In the genomic region with DNA sequence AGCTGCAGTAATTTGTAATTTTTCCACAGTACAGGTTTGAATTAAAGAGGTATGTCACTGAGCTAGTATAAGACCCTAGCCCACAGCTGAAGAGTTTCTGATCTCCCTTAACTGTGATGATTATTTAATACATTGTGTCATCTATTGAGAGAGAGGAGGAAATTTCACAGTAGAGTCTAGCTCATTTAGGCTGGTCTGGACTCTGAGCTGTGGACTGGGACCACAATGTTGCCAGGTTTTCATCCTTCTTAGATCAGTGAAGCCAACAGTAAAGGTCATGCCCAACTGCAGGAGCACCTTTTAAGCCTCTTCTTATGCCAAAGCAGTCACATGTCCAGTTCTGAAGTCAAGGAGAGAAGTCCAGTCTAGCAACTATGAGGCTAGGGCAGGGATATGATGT, we compare ENCODE assay signal across 17 cellular contexts. TPM values are rescaled to one million over a fixed set of nuclear protein-coding genes. Genes with fewer than 3 reads are reported as not detected.
DNase-seq lines count a peak whose midpoint lies in the region; TF ChIP-seq lines count a peak whose summit lies in the region.
"Had no signal": no experiment of that assay in that cellular context is flagged by ENCODE, and none has a peak within 500 bp of the region (broad histone marks: within the 10 kb centered on the region; RNA-seq: fewer than 3 reads in every experiment).

No MANE protein-coding gene starts in this region.

- H2AFZ ChIP-seq in ACC112 (ENCODE audit: low read length, unreplicated experiment) = no peak overlapping the region
- no peak overlapping the region for H2AFZ ChIP-seq in PC-9
- H2AFZ ChIP-seq in trophoblast cell (ENCODE audit: insufficient read depth, low read length, poor library complexity) = no peak overlapping the region

- no peaks in the 10 kb centered on the region for H3K79me1 ChIP-seq in trophoblast cell (ENCODE audit: low read length)

- TF ChIP-seq CTCF in PC-9 (conservative IDR thresholded peaks at IDR 0.05) (no peak), esophagus muscularis mucosa (IDR thresholded peaks at IDR 0.05) (no peak), foreskin fibroblast (IDR thresholded peaks at IDR 0.05; ENCODE audit: low read depth, low read length) (no peak), tibial nerve (IDR thresholded peaks at IDR 0.05) (no peak)

- H3K4me3 ChIP-seq in ACC112 (ENCODE audit: low read depth, low read length) (no peak overlapping the region), PC-9 (no peak overlapping the region), esophagus muscularis mucosa (no peak overlapping the region), trophoblast cell (ENCODE audit: low read depth, low read length) (no peak overlapping the region), foreskin fibroblast (ENCODE audit: low read depth in 1 of 2, low read length in 2 of 2) (no peak overlapping the region), tibial nerve (no peak overlapping the region)

- BruUV-seq in PC-9 (replicated peaks; lab: Mats Ljungman, UMichigan) = no TSS peak

- H3K27ac ChIP-seq in ACC112 (ENCODE audit: low read depth, low read length) (peak overlapping the region; percentile 94), PC-9 (peak overlapping the region; percentile 88; the same call in 1 of the 2 replicates), esophagus muscularis mucosa (replicated peaks in 1 of 4) (peak overlapping the region in 3 of 4 donors; percentile 1 to 43 (median 6)), trophoblast cell (ENCODE audit: low read depth, low read length) (no peak overlapping the region), tibial nerve (no peak overlapping the region)

- peak overlapping the region; percentile 29 for H3K4ac ChIP-seq in trophoblast cell (ENCODE audit: low read depth, low read length)

- no peak overlapping the region for H3K18ac ChIP-seq in trophoblast cell (ENCODE audit: low read length)

- intact Hi-C loops in PC-9 (cut with micrococcal nuclease; ENCODE audit: unreplicated experiment) = loop anchor here (2.0 kb wide), 1 partner anchor 14 kb away; no protein-coding TSS in a partner anchor
- intact Hi-C loops in esophagus muscularis mucosa (cut with DNase I) = no loop called here

- H3K79me2 ChIP-seq in ACC112 (ENCODE audit: control insufficient read depth, insufficient read depth, low read length, unreplicated experiment) (peaks cover 37% of the 10 kb centered on the region), PC-9 (ENCODE audit: low read depth) (peaks cover 93% of the 10 kb centered on the region), trophoblast cell (ENCODE audit: control insufficient read depth, insufficient read depth, low read length, poor library complexity) (peaks cover 4% of the 10 kb centered on the region)

- no peaks in the 10 kb centered on the region for H3K36me3 ChIP-seq in ACC112 (ENCODE audit: insufficient read depth, low read length)
- peaks cover 23% of the 10 kb centered on the region for H3K36me3 ChIP-seq in PC-9 (ENCODE audit: low read depth)
- H3K36me3 ChIP-seq in esophagus muscularis mucosa = no peaks in the 10 kb centered on the region
- H3K36me3 ChIP-seq in trophoblast cell (ENCODE audit: control insufficient read depth in 1 of 2, insufficient read depth in 2 of 2, low read length in 2 of 2) = no peaks in the 10 kb centered on the region
- no peaks in the 10 kb centered on the region for H3K36me3 ChIP-seq in tibial nerve

- no peak overlapping the region for H4K91ac ChIP-seq in trophoblast cell (ENCODE audit: low read depth, low read length)

- H4K8ac ChIP-seq in trophoblast cell (ENCODE audit: low read depth, low read length) = no peak overlapping the region

- H3K27me3 ChIP-seq in ACC112 (ENCODE audit: insufficient read depth, low read length) (no peaks in the 10 kb centered on the region), PC-9 (ENCODE audit: insufficient read depth, low read depth) (no peaks in the 10 kb centered on the region), esophagus muscularis mucosa (no peaks in the 10 kb centered on the region), trophoblast cell (ENCODE audit: insufficient read depth, low read length) (no peaks in the 10 kb centered on the region), tibial nerve (peaks cover 0 to 3% of the 10 kb centered on the region in 2 donors)

- H4K12ac ChIP-seq in trophoblast cell (ENCODE audit: low read depth, low read length) = no peak overlapping the region

- no peaks in the 10 kb centered on the region for H3K9me2 ChIP-seq in PC-9 (ENCODE audit: insufficient read depth)

- H2BK120ac ChIP-seq in trophoblast cell (ENCODE audit: insufficient read depth, low read length, poor library complexity) = no peak overlapping the region

- TF ChIP-seq EP300 in esophagus muscularis mucosa (IDR thresholded peaks at IDR 0.05) (no peak), tibial nerve (IDR thresholded peaks at IDR 0.05) (no peak)

- TF ChIP-seq POLR2A in esophagus muscularis mucosa (IDR thresholded peaks at IDR 0.05; ENCODE audit: low read depth) (no peak), tibial nerve (IDR thresholded peaks at IDR 0.05) (no peak)

- POLR2A ChIA-PET in PC-9 (lab: Charles Lee; ENCODE audit: unreplicated experiment) = interaction anchor here (0.6 to 0.7 kb wide), 3 partner anchors 454 to 1453 kb away, joined by 3 to 7 read pairs (median 4); no protein-coding TSS in a partner anchor

- no peak overlapping the region for H2BK12ac ChIP-seq in trophoblast cell (ENCODE audit: low read length)

- peaks cover 3% of the 10 kb centered on the region for H3K9me3 ChIP-seq in PC-9 (ENCODE audit: insufficient read depth, low read depth)
- H3K9me3 ChIP-seq in esophagus muscularis mucosa = no peaks in the 10 kb centered on the region
- H3K9me3 ChIP-seq in trophoblast cell (ENCODE audit: insufficient read depth, low read depth, low read length) = no peaks in the 10 kb centered on the region
- H3K9me3 ChIP-seq in tibial nerve = no peaks in the 10 kb centered on the region

- H3K14ac ChIP-seq in trophoblast cell (ENCODE audit: low read length) = no peak overlapping the region

- H3K4me2 ChIP-seq in PC-9 = peak overlapping the region; percentile 74
- no peak overlapping the region for H3K4me2 ChIP-seq in trophoblast cell (ENCODE audit: low read length)

- no peak for DNase-seq in PC-9
- DNase-seq in esophagus muscularis mucosa (ENCODE audit: extremely low spot score) = no peak
- DNase-seq in trophoblast cell = no peak
- DNase-seq in ecto neural progenitor cell (ENCODE audit: low spot score) = no peak
- no peak for DNase-seq in foreskin fibroblast
- DNase-seq in globus pallidus (ENCODE audit: low spot score) = no peak
- no peak for DNase-seq in tibial nerve (ENCODE audit: low spot score in 2 of 2)
- DNase-seq: activated gamma-delta T cell; cortex of kidney; GDM1; mesendoderm; NCI-H1436; occipital lobe; SHP77 treated with DMSO at 0.1 percent for 48 hours; stimulated activated CD4-positive, alpha-beta T cell treated with anti-CD3 and anti-CD28 coated beads, Interleukin-4, amount 100 ng/mL, for 24 hours; T-helper 2 cell had no signal

- H3K4me1 ChIP-seq in ACC112 (ENCODE audit: control insufficient read depth, insufficient read depth, low read length, unreplicated experiment) = peaks cover 48% of the 10 kb centered on the region
- H3K4me1 ChIP-seq in PC-9 (replicated peaks; ENCODE audit: insufficient read depth) = peaks cover 62% of the 10 kb centered on the region
- peaks cover 35 to 98% (median 84%) of the 10 kb centered on the region in 4 donors for H3K4me1 ChIP-seq in esophagus muscularis mucosa
- no peaks in the 10 kb centered on the region for H3K4me1 ChIP-seq in trophoblast cell (ENCODE audit: control insufficient read depth in 1 of 2, insufficient read depth in 2 of 2, low read length in 2 of 2)
- peaks cover 0 to 13% (median 4%) of the 10 kb centered on the region in 4 donors for H3K4me1 ChIP-seq in tibial nerve

- no peak overlapping the region for H3K9ac ChIP-seq in trophoblast cell (ENCODE audit: low read length)

- H3F3A ChIP-seq in PC-9 (ENCODE audit: insufficient read depth, low read depth) = peaks cover 28% of the 10 kb centered on the region

- no peak overlapping the region for H2AK5ac ChIP-seq in trophoblast cell (ENCODE audit: low read length)

- H2BK5ac ChIP-seq in trophoblast cell (ENCODE audit: low read depth, low read length, poor library complexity) = no peak overlapping the region

- peaks cover 52% of the 10 kb centered on the region for H4K20me1 ChIP-seq in PC-9 (ENCODE audit: insufficient read depth)

- H3K23ac ChIP-seq in trophoblast cell (ENCODE audit: low read length) = peak overlapping the region; percentile 7

- CTCF ChIA-PET in PC-9 (lab: Charles Lee) = no interaction called here

RNA-seq across cellular contexts. Expression of a gene that starts 8.9 kb away (rescaled TPM):
- total RNA-seq in PC-9 (2021) = 210 and 306 TPM in 2 replicates
- 100 to 1,000 TPM; 213 to 356 (median 265) TPM for total RNA-seq in esophagus muscularis mucosa
- 166 and 171 TPM in 2 replicates for polyA plus RNA-seq in trophoblast cell (2013)
- 10 to 100 TPM; 18.6 to 28.3 (median 24.2) TPM for total RNA-seq in tibial nerve

Comparison
In these comparisons a context has a peak if more than half of its experiments do, and no peak if none do; other contexts are left out.
1. H3K27ac ChIP-seq: peak in ACC112 (single experiment), PC-9 (single experiment) and esophagus muscularis mucosa (3 of 4); none in trophoblast cell (single experiment) and tibial nerve (0 of 4).